8 cellular contexts compared by ENCODE assay signal in the genomic region with DNA sequence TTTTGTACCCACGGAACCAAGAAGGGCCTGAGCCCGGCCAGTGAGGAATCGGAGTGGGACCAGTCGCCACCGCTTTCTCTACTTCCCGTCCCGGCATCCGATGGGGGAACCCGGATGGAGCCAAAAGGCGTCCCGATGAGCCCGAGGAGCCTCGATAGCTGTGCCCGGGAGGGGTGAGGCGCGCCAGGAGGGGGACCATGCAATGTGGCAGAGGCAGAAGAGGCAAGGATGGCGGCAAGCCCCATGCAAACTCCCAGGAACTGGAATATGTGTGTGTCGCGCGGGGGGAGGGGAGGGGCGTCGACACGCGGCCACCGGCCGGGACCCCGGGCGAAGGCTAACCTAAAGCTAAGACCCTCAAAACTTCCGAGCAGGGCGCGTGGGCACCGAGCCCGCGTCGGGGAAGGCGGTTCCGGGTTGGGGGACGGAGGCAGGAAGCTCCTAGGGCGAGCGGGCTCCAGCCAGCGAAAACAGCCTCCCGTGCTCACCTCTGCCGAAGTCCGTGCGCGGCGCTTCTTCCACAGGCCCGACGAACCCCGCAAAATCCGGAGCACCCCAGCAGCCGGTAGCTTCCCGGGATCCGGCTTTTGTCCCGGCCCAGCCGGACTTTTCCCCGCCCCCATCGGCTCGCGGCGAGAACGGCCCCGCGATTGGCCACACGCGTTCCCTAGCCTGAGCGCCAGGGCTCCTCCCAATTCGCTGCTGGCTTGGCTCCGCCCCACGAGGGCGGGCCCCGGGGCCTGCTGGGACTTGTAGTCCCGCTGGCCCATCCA. TPM values are rescaled to one million over a fixed set of nuclear protein-coding genes. Genes with fewer than 3 reads are reported as not detected.
DNase-seq lines count a peak whose midpoint lies in the region; ATAC-seq and TF ChIP-seq lines count a peak whose summit lies in the region.

TSS of gene ACLY (minus strand) at position 560 of the 773 bp plus-strand sequence. CDS start 5,078 bp downstream, outside the sequence.

- DNase-seq in NCI-H1105 (lab: John Stamatoyannopoulos, UW) (peak; percentile 92), SW 1271 (lab: John Stamatoyannopoulos, UW) (peak; percentile 93 to 96), Right ventricle myocardium superior (peak; percentile 98), tibial nerve (ENCODE audit: low spot score in 2 of 2) (peak; percentile 93 to 94)
- DNase-seq in activated naive CD8-positive, alpha-beta T cell treated with anti-CD3 and anti-CD28 coated beads, Interleukin-2, amount 50 U/mL, for 16 hours (ENCODE audit: low read depth, low spot score), result peak; percentile 92

- TF ChIP-seq CTCF in parathyroid adenoma (IDR thresholded peaks at IDR 0.05), result no peak
- peak in 1 of 5 experiments; percentile 33 for TF ChIP-seq CTCF in tibial nerve (IDR thresholded peaks at IDR 0.05)

- H3K9me3 ChIP-seq in parathyroid adenoma (ENCODE audit: control insufficient read depth, low read length) (no peaks in the 10 kb centered on the region), tibial nerve (no peaks in the 10 kb centered on the region)

- peak within 1 kb of the TSS; percentile 77 for H3K4me3 ChIP-seq in GM08714 (ENCODE audit: low read length)
- peak within 1 kb of the TSS; percentile 74 for H3K4me3 ChIP-seq in parathyroid adenoma (ENCODE audit: low read depth, low read length)
- peak within 1 kb of the TSS; percentile 64 to 96 (median 75) for H3K4me3 ChIP-seq in tibial nerve

- H3K36me3 ChIP-seq in parathyroid adenoma (ENCODE audit: control insufficient read depth, insufficient read depth, low read length) (no peaks in the 10 kb centered on the region), tibial nerve (peaks cover 0 to 2% (median 0%) of the 10 kb centered on the region in 3 donors)

- no peaks in the 10 kb centered on the region for H3K27me3 ChIP-seq in parathyroid adenoma (ENCODE audit: control insufficient read depth, insufficient read depth, low read length)
- no peaks in the 10 kb centered on the region for H3K27me3 ChIP-seq in tibial nerve

- intact Hi-C loops in Right ventricle myocardium superior (cut with DNase I), result no loop called here

- TF ChIP-seq EP300 in tibial nerve (IDR thresholded peaks at IDR 0.05), result peak; percentile 70 to 79

- H3K79me2 ChIP-seq in parathyroid adenoma, result peaks cover 26% of the 10 kb centered on the region

- ATAC-seq in HG02610 (IDR thresholded peaks at IDR 0.05; ENCODE audit: unreplicated experiment) (peak; percentile 91), Right ventricle myocardium superior (ENCODE audit: poor library complexity) (peak; percentile 98)

- peak; percentile 70 to 93 for TF ChIP-seq POLR2A in tibial nerve (IDR thresholded peaks at IDR 0.05)

- H3K27ac ChIP-seq in parathyroid adenoma (peak within 1 kb of the TSS; percentile 71), tibial nerve (peak within 1 kb of the TSS; percentile 65 to 91 (median 91))

- peak within 1 kb of the TSS; percentile 99 for H3K4me2 ChIP-seq in parathyroid adenoma (ENCODE audit: low read length)

- WGBS in tibial nerve, 2 donors, result 1 to 2% methylated on average over 42 to 57 of the region's 73 CpGs

- peak within 1 kb of the TSS; percentile 84 for H2AFZ ChIP-seq in parathyroid adenoma

- peak within 1 kb of the TSS; percentile 80 for H3K9ac ChIP-seq in parathyroid adenoma

- H3K4me1 ChIP-seq in parathyroid adenoma (no peaks in the 10 kb centered on the region), tibial nerve (peaks cover 0 to 54% (median 30%) of the 10 kb centered on the region in 4 donors)

RNA-seq across cellular contexts. Expression of gene ACLY, which starts in this region (rescaled TPM):
- total RNA-seq in Right ventricle myocardium superior (24.0 TPM), tibial nerve (100 to 1,000 TPM in 1 of 4 donors, 10 to 100 TPM in 3; 62.8 to 102 (median 72.6) TPM)

Comparison
In these comparisons a context has a peak if more than half of its experiments do, and no peak if none do; other contexts are left out.
1. Peak in every context shown above with its lines: DNase-seq, ATAC-seq, H3K4me3 ChIP-seq and H3K27ac ChIP-seq.